In genomic region chr7:100683659-100684533, GRCh38 we compare ENCODE assay signal across 2 cellular contexts.
TF ChIP-seq lines count a peak whose summit lies in the region.

No MANE protein-coding gene starts in this region.

TF ChIP-seq in HEK293, 187 proteins besides CTCF, POLR2A, EP300 and RAD21:
- TF ChIP-seq SCRT2 (tag by site-specific recombination; IDR thresholded peaks at IDR 0.05) = peak; percentile 46
- TF ChIP-seq BCL11B (tag by site-specific recombination; IDR thresholded peaks at IDR 0.05; ENCODE audit: low read depth) = 0 out of 2 replicates have a peak, but pooled peaks have one; percentile 22
- TF ChIP-seq GLIS2 (tag by site-specific recombination; IDR thresholded peaks at IDR 0.05) = peak; percentile 15; the same call in 1 of the 2 replicates
- TF ChIP-seq, protein P1, sequence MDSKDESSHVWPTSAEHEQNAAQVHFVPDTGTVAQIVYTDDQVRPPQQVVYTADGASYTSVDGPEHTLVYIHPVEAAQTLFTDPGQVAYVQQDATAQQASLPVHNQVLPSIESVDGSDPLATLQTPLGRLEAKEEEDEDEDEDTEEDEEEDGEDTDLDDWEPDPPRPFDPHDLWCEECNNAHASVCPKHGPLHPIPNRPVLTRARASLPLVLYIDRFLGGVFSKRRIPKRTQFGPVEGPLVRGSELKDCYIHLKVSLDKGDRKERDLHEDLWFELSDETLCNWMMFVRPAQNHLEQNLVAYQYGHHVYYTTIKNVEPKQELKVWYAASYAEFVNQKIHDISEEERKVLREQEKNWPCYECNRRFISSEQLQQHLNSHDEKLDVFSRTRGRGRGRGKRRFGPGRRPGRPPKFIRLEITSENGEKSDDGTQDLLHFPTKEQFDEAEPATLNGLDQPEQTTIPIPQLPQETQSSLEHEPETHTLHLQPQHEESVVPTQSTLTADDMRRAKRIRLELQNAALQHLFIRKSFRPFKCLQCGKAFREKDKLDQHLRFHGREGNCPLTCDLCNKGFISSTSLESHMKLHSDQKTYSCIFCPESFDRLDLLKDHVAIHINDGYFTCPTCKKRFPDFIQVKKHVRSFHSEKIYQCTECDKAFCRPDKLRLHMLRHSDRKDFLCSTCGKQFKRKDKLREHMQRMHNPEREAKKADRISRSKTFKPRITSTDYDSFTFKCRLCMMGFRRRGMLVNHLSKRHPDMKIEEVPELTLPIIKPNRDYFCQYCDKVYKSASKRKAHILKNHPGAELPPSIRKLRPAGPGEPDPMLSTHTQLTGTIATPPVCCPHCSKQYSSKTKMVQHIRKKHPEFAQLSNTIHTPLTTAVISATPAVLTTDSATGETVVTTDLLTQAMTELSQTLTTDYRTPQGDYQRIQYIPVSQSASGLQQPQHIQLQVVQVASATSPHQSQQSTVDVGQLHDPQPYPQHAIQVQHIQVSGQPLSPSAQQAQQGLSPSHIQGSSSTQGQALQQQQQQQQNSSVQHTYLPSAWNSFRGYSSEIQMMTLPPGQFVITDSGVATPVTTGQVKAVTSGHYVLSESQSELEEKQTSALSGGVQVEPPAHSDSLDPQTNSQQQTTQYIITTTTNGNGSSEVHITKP (tag by site-specific recombination; IDR thresholded peaks at IDR 0.05) = peak; percentile 6; the same call in 1 of the 2 replicates
- no peak for TF ChIP-seq ZNF114 (tag by site-specific recombination; IDR thresholded peaks at IDR 0.05)
- no peak for TF ChIP-seq ZBTB10 (tag by site-specific recombination; IDR thresholded peaks at IDR 0.05)
- peak; percentile 52; the same call in 1 of the 2 replicates for TF ChIP-seq HIC1 (tag by site-specific recombination; IDR thresholded peaks at IDR 0.05)
TF ChIP-seq in HEK293: peak in this region for 5.

TF ChIP-seq in HepG2, 621 proteins besides CTCF, POLR2A, EP300 and RAD21:
- peak; percentile 68 for TF ChIP-seq AGO2 (optimal IDR thresholded peaks at IDR 0.05; ENCODE audit: low read depth, low read length)
- TF ChIP-seq ZSCAN12 (CRISPR knock-in tag; IDR thresholded peaks at IDR 0.05) = no peak
